In the genomic region with DNA sequence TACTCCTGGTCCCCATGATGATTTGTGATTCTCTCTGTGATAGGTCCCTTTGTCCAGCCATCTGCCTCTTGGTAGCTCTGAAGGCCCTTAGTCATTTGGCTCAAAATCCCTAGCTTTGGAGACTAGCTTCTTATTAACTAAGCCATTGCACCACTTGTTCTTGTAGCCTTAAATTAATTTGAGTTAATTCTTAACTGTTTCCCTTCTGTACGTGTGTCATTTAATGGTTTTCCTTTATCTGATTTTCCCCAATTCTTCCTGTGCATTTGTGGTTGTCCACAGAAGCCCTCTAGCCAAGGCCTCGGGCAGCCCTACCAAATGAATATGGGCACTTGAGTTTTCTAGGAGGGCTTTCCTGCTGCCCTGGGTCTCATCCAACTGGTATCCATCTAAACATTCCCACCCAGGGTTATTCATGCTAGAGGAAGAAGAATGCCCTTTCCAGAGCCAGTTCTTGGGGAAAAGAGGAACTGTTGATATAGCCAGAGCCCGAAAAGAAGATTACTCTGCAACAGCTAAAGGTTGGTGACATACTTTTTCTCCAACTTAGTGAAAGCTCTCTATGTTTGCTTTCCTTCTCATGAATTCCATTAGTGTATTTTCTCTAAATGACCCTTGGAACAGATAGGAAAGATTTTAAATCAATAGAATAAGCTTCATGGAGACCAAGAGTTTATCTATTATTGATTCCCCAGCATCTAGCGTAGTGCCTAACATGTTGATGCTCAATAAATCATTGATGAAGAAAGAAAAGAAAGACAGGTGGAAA, we compare ENCODE assay signal across 1 cellular context.
TF ChIP-seq lines count a peak whose summit lies in the region.

No MANE protein-coding gene starts in this region.

TF ChIP-seq in HepG2, 621 proteins besides CTCF, POLR2A, EP300 and RAD21 (continued from another document):
- peak; percentile 29; the same call in 1 of the 2 replicates for TF ChIP-seq HNF4A (CRISPR knock-in tag; IDR thresholded peaks at IDR 0.05)
- TF ChIP-seq PPARG (CRISPR knock-in tag; conservative IDR thresholded peaks at IDR 0.05), result 0 out of 2 replicates have a peak, but pooled peaks have one; percentile 35
- TF ChIP-seq CREM (IDR thresholded peaks at IDR 0.05), result no peak
- no peak for TF ChIP-seq CREM (CRISPR knock-in tag; IDR thresholded peaks at IDR 0.05)
